ENCODE assay signal across 1 cellular context in the genomic region with DNA sequence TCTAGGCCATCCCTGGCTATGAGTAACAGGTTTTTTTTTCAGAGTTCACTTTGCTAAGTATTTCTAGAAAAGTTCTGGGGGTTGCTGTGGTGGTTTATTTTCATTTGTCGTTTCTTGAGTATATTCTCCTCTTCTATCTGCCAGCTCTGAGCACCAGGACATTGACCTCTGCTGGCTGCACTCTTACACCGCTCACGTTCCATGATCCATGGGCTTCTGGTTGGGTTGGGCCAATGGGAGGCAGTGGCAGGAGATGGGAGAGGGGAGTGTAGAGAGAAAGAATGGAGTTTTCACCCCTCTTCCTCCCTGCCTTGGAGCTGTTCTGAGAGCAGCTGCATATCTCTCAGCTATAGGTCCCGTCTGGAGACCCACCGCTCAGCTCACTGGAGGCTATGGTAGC.
TF ChIP-seq lines count a peak whose summit lies in the region.

No MANE protein-coding gene starts in this region.

TF ChIP-seq in GM23338, 12 proteins besides CTCF, POLR2A, EP300 and RAD21 (continued from another document):
- TF ChIP-seq ZNF462 (CRISPR knock-in tag; IDR thresholded peaks at IDR 0.05) (no peak), EZH2phosphoT487 (IDR thresholded peaks at IDR 0.05; ENCODE audit: unreplicated experiment) (no peak)
TF ChIP-seq in GM23338: peak in this region for 0.
